1 cellular context compared by ENCODE assay signal in the genomic region with DNA sequence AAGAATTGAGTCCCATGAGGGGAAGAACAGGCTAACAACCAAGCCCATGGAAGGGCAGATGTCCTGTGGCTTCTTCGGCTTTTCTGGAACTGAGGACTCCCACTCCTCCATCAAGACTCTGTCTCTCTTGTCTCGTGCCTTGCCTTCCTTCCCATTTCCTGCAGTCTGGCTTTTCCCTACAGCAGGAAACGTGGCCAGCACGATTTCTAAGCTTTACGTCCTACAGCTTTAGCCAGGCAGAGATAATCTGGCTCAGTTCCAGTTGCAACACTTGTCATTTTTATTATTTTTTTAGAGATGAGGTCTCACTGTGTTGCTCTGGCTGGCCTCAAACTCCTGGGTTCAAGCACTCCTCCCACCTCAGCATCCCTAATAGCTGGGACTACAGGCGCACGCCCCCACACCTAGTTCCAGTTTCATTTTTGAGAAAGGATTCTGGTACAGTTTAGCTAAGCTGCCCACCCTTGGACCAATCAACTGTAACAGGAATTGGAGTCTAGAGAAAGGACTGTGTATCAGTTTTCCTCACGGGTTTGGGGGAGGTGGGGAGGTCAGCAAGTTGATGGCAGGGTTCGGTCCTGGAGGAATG.
TF ChIP-seq lines count a peak whose summit lies in the region.

No MANE protein-coding gene starts in this region.

TF ChIP-seq in HepG2, 621 proteins besides CTCF, POLR2A, EP300 and RAD21:
- TF ChIP-seq KDM3A (CRISPR knock-in tag; IDR thresholded peaks at IDR 0.05; ENCODE audit: low read depth) (no peak), ZNF552 (CRISPR knock-in tag; IDR thresholded peaks at IDR 0.05; ENCODE audit: borderline replicate concordance) (no peak), ZNF10 (CRISPR knock-in tag; IDR thresholded peaks at IDR 0.05; ENCODE audit: borderline replicate concordance, low read depth) (no peak), KMT2B (CRISPR knock-in tag; IDR thresholded peaks at IDR 0.05) (no peak), ATF7 (IDR thresholded peaks at IDR 0.05) (no peak), ATF7 (CRISPR knock-in tag; IDR thresholded peaks at IDR 0.05) (no peak), SUZ12 (IDR thresholded peaks at IDR 0.05; ENCODE audit: low read depth, low read length) (no peak), TIGD3 (CRISPR knock-in tag; IDR thresholded peaks at IDR 0.05; ENCODE audit: borderline replicate concordance) (no peak), MBNL3 (CRISPR knock-in tag; conservative IDR thresholded peaks at IDR 0.05) (no peak), ZGPAT (CRISPR knock-in tag; IDR thresholded peaks at IDR 0.05) (no peak), NFE2 (CRISPR knock-in tag; IDR thresholded peaks at IDR 0.05) (no peak), ZSCAN12 (CRISPR knock-in tag; IDR thresholded peaks at IDR 0.05) (no peak), PHF5A (CRISPR knock-in tag; IDR thresholded peaks at IDR 0.05; ENCODE audit: low read depth, unreplicated experiment) (no peak), GMEB2 (CRISPR knock-in tag; IDR thresholded peaks at IDR 0.05; ENCODE audit: low read depth) (no peak), ZNF841 (CRISPR knock-in tag; IDR thresholded peaks at IDR 0.05; ENCODE audit: borderline replicate concordance) (no peak)
- TF ChIP-seq, protein P1, sequence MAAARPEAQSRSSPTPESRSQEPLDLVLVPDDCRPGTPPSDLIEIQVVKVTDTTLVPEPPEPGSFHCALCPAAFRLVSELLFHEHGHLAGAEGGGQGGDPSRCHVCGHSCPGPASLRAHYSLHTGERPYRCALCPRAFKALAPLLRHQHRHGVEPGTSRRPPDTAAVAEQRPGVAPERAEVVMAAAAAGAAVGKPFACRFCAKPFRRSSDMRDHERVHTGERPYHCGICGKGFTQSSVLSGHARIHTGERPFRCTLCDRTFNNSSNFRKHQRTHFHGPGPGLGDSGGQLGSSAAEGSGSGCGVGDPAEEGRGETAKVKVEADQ (CRISPR knock-in tag; IDR thresholded peaks at IDR 0.05; ENCODE audit: borderline replicate concordance) = no peak
- TF ChIP-seq, protein P2, sequence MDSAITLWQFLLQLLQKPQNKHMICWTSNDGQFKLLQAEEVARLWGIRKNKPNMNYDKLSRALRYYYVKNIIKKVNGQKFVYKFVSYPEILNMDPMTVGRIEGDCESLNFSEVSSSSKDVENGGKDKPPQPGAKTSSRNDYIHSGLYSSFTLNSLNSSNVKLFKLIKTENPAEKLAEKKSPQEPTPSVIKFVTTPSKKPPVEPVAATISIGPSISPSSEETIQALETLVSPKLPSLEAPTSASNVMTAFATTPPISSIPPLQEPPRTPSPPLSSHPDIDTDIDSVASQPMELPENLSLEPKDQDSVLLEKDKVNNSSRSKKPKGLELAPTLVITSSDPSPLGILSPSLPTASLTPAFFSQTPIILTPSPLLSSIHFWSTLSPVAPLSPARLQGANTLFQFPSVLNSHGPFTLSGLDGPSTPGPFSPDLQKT (CRISPR knock-in tag; IDR thresholded peaks at IDR 0.05; ENCODE audit: borderline replicate concordance) = no peak
- TF ChIP-seq, protein P3, sequence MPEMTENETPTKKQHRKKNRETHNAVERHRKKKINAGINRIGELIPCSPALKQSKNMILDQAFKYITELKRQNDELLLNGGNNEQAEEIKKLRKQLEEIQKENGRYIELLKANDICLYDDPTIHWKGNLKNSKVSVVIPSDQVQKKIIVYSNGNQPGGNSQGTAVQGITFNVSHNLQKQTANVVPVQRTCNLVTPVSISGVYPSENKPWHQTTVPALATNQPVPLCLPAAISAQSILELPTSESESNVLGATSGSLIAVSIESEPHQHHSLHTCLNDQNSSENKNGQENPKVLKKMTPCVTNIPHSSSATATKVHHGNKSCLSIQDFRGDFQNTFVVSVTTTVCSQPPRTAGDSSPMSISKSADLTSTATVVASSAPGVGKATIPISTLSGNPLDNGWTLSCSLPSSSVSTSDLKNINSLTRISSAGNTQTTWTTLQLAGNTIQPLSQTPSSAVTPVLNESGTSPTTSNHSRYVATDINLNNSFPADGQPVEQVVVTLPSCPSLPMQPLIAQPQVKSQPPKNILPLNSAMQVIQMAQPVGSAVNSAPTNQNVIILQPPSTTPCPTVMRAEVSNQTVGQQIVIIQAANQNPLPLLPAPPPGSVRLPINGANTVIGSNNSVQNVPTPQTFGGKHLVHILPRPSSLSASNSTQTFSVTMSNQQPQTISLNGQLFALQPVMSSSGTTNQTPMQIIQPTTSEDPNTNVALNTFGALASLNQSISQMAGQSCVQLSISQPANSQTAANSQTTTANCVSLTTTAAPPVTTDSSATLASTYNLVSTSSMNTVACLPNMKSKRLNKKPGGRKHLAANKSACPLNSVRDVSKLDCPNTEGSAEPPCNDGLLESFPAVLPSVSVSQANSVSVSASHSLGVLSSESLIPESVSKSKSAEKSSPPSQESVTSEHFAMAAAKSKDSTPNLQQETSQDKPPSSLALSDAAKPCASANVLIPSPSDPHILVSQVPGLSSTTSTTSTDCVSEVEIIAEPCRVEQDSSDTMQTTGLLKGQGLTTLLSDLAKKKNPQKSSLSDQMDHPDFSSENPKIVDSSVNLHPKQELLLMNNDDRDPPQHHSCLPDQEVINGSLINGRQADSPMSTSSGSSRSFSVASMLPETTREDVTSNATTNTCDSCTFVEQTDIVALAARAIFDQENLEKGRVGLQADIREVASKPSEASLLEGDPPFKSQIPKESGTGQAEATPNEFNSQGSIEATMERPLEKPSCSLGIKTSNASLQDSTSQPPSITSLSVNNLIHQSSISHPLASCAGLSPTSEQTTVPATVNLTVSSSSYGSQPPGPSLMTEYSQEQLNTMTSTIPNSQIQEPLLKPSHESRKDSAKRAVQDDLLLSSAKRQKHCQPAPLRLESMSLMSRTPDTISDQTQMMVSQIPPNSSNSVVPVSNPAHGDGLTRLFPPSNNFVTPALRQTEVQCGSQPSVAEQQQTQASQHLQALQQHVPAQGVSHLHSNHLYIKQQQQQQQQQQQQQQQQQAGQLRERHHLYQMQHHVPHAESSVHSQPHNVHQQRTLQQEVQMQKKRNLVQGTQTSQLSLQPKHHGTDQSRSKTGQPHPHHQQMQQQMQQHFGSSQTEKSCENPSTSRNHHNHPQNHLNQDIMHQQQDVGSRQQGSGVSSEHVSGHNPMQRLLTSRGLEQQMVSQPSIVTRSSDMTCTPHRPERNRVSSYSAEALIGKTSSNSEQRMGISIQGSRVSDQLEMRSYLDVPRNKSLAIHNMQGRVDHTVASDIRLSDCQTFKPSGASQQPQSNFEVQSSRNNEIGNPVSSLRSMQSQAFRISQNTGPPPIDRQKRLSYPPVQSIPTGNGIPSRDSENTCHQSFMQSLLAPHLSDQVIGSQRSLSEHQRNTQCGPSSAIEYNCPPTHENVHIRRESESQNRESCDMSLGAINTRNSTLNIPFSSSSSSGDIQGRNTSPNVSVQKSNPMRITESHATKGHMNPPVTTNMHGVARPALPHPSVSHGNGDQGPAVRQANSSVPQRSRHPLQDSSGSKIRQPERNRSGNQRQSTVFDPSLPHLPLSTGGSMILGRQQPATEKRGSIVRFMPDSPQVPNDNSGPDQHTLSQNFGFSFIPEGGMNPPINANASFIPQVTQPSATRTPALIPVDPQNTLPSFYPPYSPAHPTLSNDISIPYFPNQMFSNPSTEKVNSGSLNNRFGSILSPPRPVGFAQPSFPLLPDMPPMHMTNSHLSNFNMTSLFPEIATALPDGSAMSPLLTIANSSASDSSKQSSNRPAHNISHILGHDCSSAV (CRISPR knock-in tag; IDR thresholded peaks at IDR 0.05; ENCODE audit: borderline replicate concordance) = no peak
